1 cellular context compared by ENCODE assay signal in the genomic region with DNA sequence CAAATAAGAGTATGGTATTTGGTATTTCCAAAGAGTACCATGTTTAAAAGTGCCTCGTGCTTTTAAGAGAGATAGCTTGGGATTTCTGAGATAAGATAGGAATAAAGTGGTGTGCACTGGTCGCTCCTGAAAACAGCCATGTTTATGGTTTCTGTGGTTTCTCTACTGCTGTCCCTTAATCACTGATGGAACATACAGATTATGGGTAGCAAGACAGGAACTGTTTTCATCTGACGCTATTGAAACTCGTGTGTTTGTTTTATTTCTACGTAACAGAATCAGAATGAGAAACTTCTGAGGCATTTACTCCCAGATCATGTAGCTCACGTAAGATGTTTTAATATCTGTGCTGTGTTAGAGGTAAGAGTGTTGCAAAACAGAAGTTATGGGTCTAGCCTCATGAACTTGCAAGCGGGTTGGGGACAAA.
TF ChIP-seq lines count a peak whose summit lies in the region.

No MANE protein-coding gene starts in this region.

TF ChIP-seq in K562, 482 proteins besides CTCF, POLR2A, EP300 and RAD21 (continued from another document and continues in another):
- TF ChIP-seq ZNF24 (IDR thresholded peaks at IDR 0.05) (no peak), CREM (IDR thresholded peaks at IDR 0.05; ENCODE audit: low read depth) (no peak), ATF7 (IDR thresholded peaks at IDR 0.05) (no peak), PYGO2 (tag; IDR thresholded peaks at IDR 0.05) (peak; percentile 41; the same call in 1 of the 2 replicates), ZNF165 (CRISPR knock-in tag; IDR thresholded peaks at IDR 0.05; ENCODE audit: borderline replicate concordance) (no peak), ZNF740 (CRISPR knock-in tag; IDR thresholded peaks at IDR 0.05) (no peak), ZNF740 (tag; IDR thresholded peaks at IDR 0.05) (no peak), HCFC1 (IDR thresholded peaks at IDR 0.05; ENCODE audit: low read depth, low read length) (no peak), FOXP1 (CRISPR knock-in tag; IDR thresholded peaks at IDR 0.05) (no peak), RBM34 (IDR thresholded peaks at IDR 0.05; ENCODE audit: borderline replicate concordance, insufficient read depth, low read length) (no peak), KDM2B (CRISPR knock-in tag; IDR thresholded peaks at IDR 0.05) (no peak), CCAR2 (IDR thresholded peaks at IDR 0.05; ENCODE audit: low read depth, low read length) (no peak), SIRT6 (IDR thresholded peaks at IDR 0.05; ENCODE audit: low read depth, low read length) (no peak), ZNF311 (CRISPR knock-in tag; IDR thresholded peaks at IDR 0.05) (no peak), ETS2 (tag; IDR thresholded peaks at IDR 0.05; ENCODE audit: borderline replicate concordance, poor library complexity, severe bottlenecking) (no peak), PTTG1 (tag; IDR thresholded peaks at IDR 0.05; ENCODE audit: low read depth) (no peak), IRF2 (CRISPR knock-in tag; IDR thresholded peaks at IDR 0.05) (no peak), MED1 (CRISPR knock-in tag; IDR thresholded peaks at IDR 0.05; ENCODE audit: borderline replicate concordance) (no peak), CXXC5 (CRISPR knock-in tag; IDR thresholded peaks at IDR 0.05) (no peak; the same call in 1 of the 2 replicates), PCBP2 (IDR thresholded peaks at IDR 0.05; ENCODE audit: low read depth, low read length, poor library complexity, severe bottlenecking) (no peak), DIDO1 (tag; IDR thresholded peaks at IDR 0.05; ENCODE audit: low read depth) (no peak), CREBBP (IDR thresholded peaks at IDR 0.05; ENCODE audit: low read depth, low read length) (no peak), TEAD4 (IDR thresholded peaks at IDR 0.05; ENCODE audit: low read length) (peak; percentile 44; the same call in 1 of the 2 replicates), TEAD4 (CRISPR knock-in tag; IDR thresholded peaks at IDR 0.05; ENCODE audit: borderline replicate concordance) (no peak), DNMT1 (IDR thresholded peaks at IDR 0.05) (no peak), PHB (CRISPR knock-in tag; IDR thresholded peaks at IDR 0.05) (no peak), KDM4B (IDR thresholded peaks at IDR 0.05; ENCODE audit: borderline replicate concordance in 2 of 2, low read depth in 1 of 2) (no peak), BCLAF1 (IDR thresholded peaks at IDR 0.05; ENCODE audit: borderline replicate concordance in 1 of 2, control insufficient read depth in 1 of 2, low read depth in 2 of 2, low read length in 1 of 2) (no peak), SMAD2 (IDR thresholded peaks at IDR 0.05; ENCODE audit: low read depth, low read length) (no peak), ZBTB43 (CRISPR knock-in tag; IDR thresholded peaks at IDR 0.05) (no peak), MLLT1 (IDR thresholded peaks at IDR 0.05) (peak in 1 of 2 experiments; percentile 89; a peak in 2 of 4 replicates), GTF2B (IDR thresholded peaks at IDR 0.05; ENCODE audit: extremely low read depth, insufficient read length) (no peak), BACH1 (tag; IDR thresholded peaks at IDR 0.05) (no peak), MBD2 (IDR thresholded peaks at IDR 0.05; ENCODE audit: borderline replicate concordance, low read depth) (no peak), ZNF696 (CRISPR knock-in tag; conservative IDR thresholded peaks at IDR 0.05) (no peak), GATAD2B (IDR thresholded peaks at IDR 0.05; ENCODE audit: borderline replicate concordance) (no peak), CBX2 (IDR thresholded peaks at IDR 0.05; ENCODE audit: insufficient read depth, low read length, poor library complexity, severe bottlenecking) (no peak), ZNF589 (CRISPR knock-in tag; IDR thresholded peaks at IDR 0.05; ENCODE audit: low read depth) (no peak), ZNF695 (CRISPR knock-in tag; IDR thresholded peaks at IDR 0.05) (no peak), EWSR1 (IDR thresholded peaks at IDR 0.05; ENCODE audit: borderline replicate concordance, low read depth, partially characterized antibody) (no peak), XRCC4 (IDR thresholded peaks at IDR 0.05; ENCODE audit: extremely low read depth, insufficient read depth, insufficient read length) (no peak), FOXJ2 (tag; IDR thresholded peaks at IDR 0.05) (peak; percentile 79; the same call in 1 of the 2 replicates), CTBP1 (IDR thresholded peaks at IDR 0.05; ENCODE audit: borderline replicate concordance) (peak; percentile 26; the same call in 1 of the 2 replicates), KLF16 (IDR thresholded peaks at IDR 0.05) (no peak)
- TF ChIP-seq, protein P1, sequence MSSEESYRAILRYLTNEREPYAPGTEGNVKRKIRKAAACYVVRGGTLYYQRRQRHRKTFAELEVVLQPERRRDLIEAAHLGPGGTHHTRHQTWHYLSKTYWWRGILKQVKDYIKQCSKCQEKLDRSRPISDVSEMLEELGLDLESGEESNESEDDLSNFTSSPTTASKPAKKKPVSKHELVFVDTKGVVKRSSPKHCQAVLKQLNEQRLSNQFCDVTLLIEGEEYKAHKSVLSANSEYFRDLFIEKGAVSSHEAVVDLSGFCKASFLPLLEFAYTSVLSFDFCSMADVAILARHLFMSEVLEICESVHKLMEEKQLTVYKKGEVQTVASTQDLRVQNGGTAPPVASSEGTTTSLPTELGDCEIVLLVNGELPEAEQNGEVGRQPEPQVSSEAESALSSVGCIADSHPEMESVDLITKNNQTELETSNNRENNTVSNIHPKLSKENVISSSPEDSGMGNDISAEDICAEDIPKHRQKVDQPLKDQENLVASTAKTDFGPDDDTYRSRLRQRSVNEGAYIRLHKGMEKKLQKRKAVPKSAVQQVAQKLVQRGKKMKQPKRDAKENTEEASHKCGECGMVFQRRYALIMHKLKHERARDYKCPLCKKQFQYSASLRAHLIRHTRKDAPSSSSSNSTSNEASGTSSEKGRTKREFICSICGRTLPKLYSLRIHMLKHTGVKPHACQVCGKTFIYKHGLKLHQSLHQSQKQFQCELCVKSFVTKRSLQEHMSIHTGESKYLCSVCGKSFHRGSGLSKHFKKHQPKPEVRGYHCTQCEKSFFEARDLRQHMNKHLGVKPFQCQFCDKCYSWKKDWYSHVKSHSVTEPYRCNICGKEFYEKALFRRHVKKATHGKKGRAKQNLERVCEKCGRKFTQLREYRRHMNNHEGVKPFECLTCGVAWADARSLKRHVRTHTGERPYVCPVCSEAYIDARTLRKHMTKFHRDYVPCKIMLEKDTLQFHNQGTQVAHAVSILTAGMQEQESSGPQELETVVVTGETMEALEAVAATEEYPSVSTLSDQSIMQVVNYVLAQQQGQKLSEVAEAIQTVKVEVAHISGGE (CRISPR knock-in tag; IDR thresholded peaks at IDR 0.05): no peak
- TF ChIP-seq, protein P2, sequence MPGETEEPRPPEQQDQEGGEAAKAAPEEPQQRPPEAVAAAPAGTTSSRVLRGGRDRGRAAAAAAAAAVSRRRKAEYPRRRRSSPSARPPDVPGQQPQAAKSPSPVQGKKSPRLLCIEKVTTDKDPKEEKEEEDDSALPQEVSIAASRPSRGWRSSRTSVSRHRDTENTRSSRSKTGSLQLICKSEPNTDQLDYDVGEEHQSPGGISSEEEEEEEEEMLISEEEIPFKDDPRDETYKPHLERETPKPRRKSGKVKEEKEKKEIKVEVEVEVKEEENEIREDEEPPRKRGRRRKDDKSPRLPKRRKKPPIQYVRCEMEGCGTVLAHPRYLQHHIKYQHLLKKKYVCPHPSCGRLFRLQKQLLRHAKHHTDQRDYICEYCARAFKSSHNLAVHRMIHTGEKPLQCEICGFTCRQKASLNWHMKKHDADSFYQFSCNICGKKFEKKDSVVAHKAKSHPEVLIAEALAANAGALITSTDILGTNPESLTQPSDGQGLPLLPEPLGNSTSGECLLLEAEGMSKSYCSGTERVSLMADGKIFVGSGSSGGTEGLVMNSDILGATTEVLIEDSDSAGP (CRISPR knock-in tag; IDR thresholded peaks at IDR 0.05): no peak
- TF ChIP-seq, protein P3, sequence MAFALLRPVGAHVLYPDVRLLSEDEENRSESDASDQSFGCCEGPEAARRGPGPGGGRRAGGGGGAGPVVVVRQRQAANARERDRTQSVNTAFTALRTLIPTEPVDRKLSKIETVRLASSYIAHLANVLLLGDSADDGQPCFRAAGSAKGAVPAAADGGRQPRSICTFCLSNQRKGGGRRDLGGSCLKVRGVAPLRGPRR (CRISPR knock-in tag; IDR thresholded peaks at IDR 0.05): no peak
- TF ChIP-seq, protein P4, sequence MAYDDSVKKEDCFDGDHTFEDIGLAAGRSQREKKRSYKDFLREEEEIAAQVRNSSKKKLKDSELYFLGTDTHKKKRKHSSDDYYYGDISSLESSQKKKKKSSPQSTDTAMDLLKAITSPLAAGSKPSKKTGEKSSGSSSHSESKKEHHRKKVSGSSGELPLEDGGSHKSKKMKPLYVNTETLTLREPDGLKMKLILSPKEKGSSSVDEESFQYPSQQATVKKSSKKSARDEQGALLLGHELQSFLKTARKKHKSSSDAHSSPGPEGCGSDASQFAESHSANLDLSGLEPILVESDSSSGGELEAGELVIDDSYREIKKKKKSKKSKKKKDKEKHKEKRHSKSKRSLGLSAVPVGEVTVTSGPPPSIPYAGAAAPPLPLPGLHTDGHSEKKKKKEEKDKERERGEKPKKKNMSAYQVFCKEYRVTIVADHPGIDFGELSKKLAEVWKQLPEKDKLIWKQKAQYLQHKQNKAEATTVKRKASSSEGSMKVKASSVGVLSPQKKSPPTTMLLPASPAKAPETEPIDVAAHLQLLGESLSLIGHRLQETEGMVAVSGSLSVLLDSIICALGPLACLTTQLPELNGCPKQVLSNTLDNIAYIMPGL (CRISPR knock-in tag; IDR thresholded peaks at IDR 0.05): no peak
- TF ChIP-seq, protein P5, sequence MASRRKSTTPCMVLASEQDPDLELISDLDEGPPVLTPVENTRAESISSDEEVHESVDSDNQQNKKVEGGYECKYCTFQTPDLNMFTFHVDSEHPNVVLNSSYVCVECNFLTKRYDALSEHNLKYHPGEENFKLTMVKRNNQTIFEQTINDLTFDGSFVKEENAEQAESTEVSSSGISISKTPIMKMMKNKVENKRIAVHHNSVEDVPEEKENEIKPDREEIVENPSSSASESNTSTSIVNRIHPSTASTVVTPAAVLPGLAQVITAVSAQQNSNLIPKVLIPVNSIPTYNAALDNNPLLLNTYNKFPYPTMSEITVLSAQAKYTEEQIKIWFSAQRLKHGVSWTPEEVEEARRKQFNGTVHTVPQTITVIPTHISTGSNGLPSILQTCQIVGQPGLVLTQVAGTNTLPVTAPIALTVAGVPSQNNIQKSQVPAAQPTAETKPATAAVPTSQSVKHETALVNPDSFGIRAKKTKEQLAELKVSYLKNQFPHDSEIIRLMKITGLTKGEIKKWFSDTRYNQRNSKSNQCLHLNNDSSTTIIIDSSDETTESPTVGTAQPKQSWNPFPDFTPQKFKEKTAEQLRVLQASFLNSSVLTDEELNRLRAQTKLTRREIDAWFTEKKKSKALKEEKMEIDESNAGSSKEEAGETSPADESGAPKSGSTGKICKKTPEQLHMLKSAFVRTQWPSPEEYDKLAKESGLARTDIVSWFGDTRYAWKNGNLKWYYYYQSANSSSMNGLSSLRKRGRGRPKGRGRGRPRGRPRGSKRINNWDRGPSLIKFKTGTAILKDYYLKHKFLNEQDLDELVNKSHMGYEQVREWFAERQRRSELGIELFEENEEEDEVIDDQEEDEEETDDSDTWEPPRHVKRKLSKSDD (conservative IDR thresholded peaks at IDR 0.05; ENCODE audit: low read length): no peak
